ENCODE assay signal across 16 cellular contexts in the genomic region with DNA sequence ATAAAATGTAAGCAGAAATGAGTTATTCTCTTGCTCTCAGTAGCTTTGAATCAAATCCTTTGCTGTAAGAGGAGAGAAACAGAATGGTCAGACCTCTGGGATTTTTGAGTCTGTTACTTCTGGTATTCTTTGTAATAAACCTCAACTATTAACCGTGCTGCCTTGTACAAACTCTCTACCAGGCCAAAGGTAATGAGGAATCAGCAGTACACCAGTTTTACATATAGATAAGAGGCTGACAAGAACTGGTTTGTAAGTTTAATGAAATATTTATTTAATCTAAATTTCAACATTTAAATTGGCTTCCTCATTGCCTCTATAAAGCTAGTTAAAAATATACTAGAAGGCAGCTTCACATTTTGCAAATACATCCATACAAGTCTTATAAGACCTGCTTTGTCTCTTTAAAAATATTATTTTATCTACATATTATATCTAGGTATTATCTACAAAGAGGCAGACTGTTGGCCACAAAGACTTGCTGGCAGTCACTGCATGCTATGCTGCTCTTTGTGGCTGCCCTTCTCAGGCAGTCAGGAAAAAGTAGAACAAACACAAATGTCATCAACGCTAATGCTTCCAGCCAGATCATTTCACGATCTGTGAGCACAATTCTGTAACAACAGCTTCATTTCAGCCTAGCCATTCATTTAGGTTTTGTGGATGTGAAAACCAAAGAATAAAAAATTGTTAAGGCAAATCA.
A peak's percentile ranks its signal among the peaks of the same experiment; 100 is the strongest.
DNase-seq lines count a peak whose midpoint lies in the region; ATAC-seq and TF ChIP-seq lines count a peak whose summit lies in the region.
"Had no signal": no experiment of that assay in that cellular context is flagged by ENCODE, and none has a peak within 500 bp of the region (broad histone marks: within the 10 kb centered on the region; RNA-seq: fewer than 3 reads in every experiment).

No MANE protein-coding gene starts in this region.

- H3K27me3 ChIP-seq in Peyer's patch: no peaks in the 10 kb centered on the region
- no peaks in the 10 kb centered on the region for H3K27me3 ChIP-seq in Karpas-422 (ENCODE audit: low read length)
- H3K27me3 ChIP-seq: BLaER1 treated with 17β-estradiol and CSF1 and Interleukin-3, amounts not matched to agents 10 nM and 100 nM had no signal

- H3K36me3 ChIP-seq in Peyer's patch (no peaks in the 10 kb centered on the region), Karpas-422 (ENCODE audit: insufficient read depth, low read length) (no peaks in the 10 kb centered on the region)

- H2AFZ ChIP-seq in Karpas-422 (ENCODE audit: low read length): no peak overlapping the region

- DNase-seq in Peyer's patch (no peak), choroid plexus epithelial cell (ENCODE audit: low read depth) (peak; percentile 33), left lobe of liver (ENCODE audit: low spot score) (no peak), substantia nigra (lab: John Stamatoyannopoulos, UW) (peak in 11 of 49 donors; percentile 7 to 56 (median 20)), Karpas-422 (no peak)
- DNase-seq: activated CD8-positive, alpha-beta T cell treated with anti-CD3 and anti-CD28 coated beads, Interleukin-2, amount 10 ng/mL, durations not matched to agents 7 days and 5 days; DMS79 treated with DMSO at 0.1 percent for 48 hours; GOT3; midbrain; NCI-H2227 treated with DMSO at 0.1 percent for 48 hours; occipital lobe; stimulated activated naive CD4-positive, alpha-beta T cell treated with Interleukin-2 at 50 U/mL for 16 hours had no signal

- peak; percentile 65 for ATAC-seq in left lobe of liver
- ATAC-seq in HG03175 (IDR thresholded peaks at IDR 0.05; ENCODE audit: unreplicated experiment): no peak
- ATAC-seq in GM18867 (IDR thresholded peaks at IDR 0.05; ENCODE audit: unreplicated experiment): no peak
- ATAC-seq: activated CD8-positive, alpha-beta T cell treated with anti-CD3 and anti-CD28 coated beads, Interleukin-2, amount 10 ng/mL, durations not matched to agents 7 days and 5 days had no signal

- H3K9me2 ChIP-seq in Karpas-422 (replicated peaks; ENCODE audit: insufficient read depth, low read length): no peaks in the 10 kb centered on the region

- no peak overlapping the region for H3K4me2 ChIP-seq in Karpas-422 (ENCODE audit: low read depth, low read length, poor library complexity, severe bottlenecking)
- H3K4me2 ChIP-seq: BLaER1 treated with 17β-estradiol and CSF1 and Interleukin-3, amounts not matched to agents 10 nM and 100 nM had no signal

- H3K9ac ChIP-seq in Karpas-422 (ENCODE audit: low read length): no peak overlapping the region
- H3K9ac ChIP-seq: BLaER1 treated with 17β-estradiol and CSF1 and Interleukin-3, amounts not matched to agents 10 nM and 100 nM had no signal

- H4K20me1 ChIP-seq in Karpas-422 (ENCODE audit: insufficient read depth, low read depth, low read length): no peaks in the 10 kb centered on the region

- H3K27ac ChIP-seq in Peyer's patch (peak overlapping the region in 3 of 4 donors; percentile 3 to 48 (median 26)), substantia nigra (ENCODE audit: low read depth, low read length, poor library complexity, severe bottlenecking) (peak overlapping the region; percentile 70), Karpas-422 (ENCODE audit: low read length) (no peak overlapping the region)
- H3K27ac ChIP-seq: BLaER1 treated with 17β-estradiol and CSF1 and Interleukin-3, amounts not matched to agents 10 nM and 100 nM; skin epidermis had no signal

- no peak overlapping the region for H3K4me3 ChIP-seq in Peyer's patch
- no peak overlapping the region for H3K4me3 ChIP-seq in choroid plexus epithelial cell (ENCODE audit: low read depth, low read length)
- no peak overlapping the region for H3K4me3 ChIP-seq in Karpas-422 (ENCODE audit: low read length)
- H3K4me3 ChIP-seq: BLaER1 treated with 17β-estradiol and CSF1 and Interleukin-3, amounts not matched to agents 10 nM and 100 nM; skin epidermis had no signal

- H3K4me1 ChIP-seq in Peyer's patch: peaks cover 0 to 23% (median 0%) of the 10 kb centered on the region in 4 donors
- H3K4me1 ChIP-seq in Karpas-422 (ENCODE audit: low read length): peaks cover 9% of the 10 kb centered on the region

- peak in 1 of 2 donors; percentile 19 for TF ChIP-seq POLR2A in Peyer's patch (IDR thresholded peaks at IDR 0.05)

- H3K79me2 ChIP-seq in Karpas-422 (ENCODE audit: low read length): no peaks in the 10 kb centered on the region

- TF ChIP-seq CTCF in Peyer's patch (IDR thresholded peaks at IDR 0.05) (no peak), choroid plexus epithelial cell (conservative IDR thresholded peaks at IDR 0.05; ENCODE audit: low read depth, low read length) (no peak)

- no peaks in the 10 kb centered on the region for H3K9me3 ChIP-seq in Peyer's patch
- no peaks in the 10 kb centered on the region for H3K9me3 ChIP-seq in Karpas-422 (ENCODE audit: low read length)
- H3K9me3 ChIP-seq: BLaER1 treated with 17β-estradiol and CSF1 and Interleukin-3, amounts not matched to agents 10 nM and 100 nM had no signal
